ENCODE assay signal across 10 cellular contexts in genomic region chr4:128917781-128918180, GRCh38.
A peak's percentile ranks its signal among the peaks of the same experiment; 100 is the strongest.
DNase-seq lines count a peak whose midpoint lies in the region; ATAC-seq and TF ChIP-seq lines count a peak whose summit lies in the region.
"Had no signal": no experiment of that assay in that cellular context is flagged by ENCODE, and none has a peak within 500 bp of the region (broad histone marks: within the 10 kb centered on the region; RNA-seq: fewer than 3 reads in every experiment).

No MANE protein-coding gene starts in this region.

- H3K27ac ChIP-seq in spleen (peak overlapping the region in 7 of 8 donors; percentile 70 to 89 (median 73)), gastroesophageal sphincter (no peak overlapping the region)
- H3K27ac ChIP-seq: 22Rv1 had no signal

- TF ChIP-seq CTCF in spleen (IDR thresholded peaks at IDR 0.05 in 8 of 11, conservative IDR thresholded peaks at IDR 0.05 in 3 of 11) (no peak), gastroesophageal sphincter (IDR thresholded peaks at IDR 0.05) (no peak)

- no peaks in the 10 kb centered on the region for H3K9me3 ChIP-seq in spleen
- H3K9me3 ChIP-seq in gastroesophageal sphincter, result no peaks in the 10 kb centered on the region

- H3K4me1 ChIP-seq in spleen (peaks cover 0 to 45% (median 12%) of the 10 kb centered on the region in 6 donors), gastroesophageal sphincter (no peaks in the 10 kb centered on the region)

- TF ChIP-seq POLR2A in spleen (IDR thresholded peaks at IDR 0.05) (no peak), gastroesophageal sphincter (IDR thresholded peaks at IDR 0.05) (no peak)

- peak; percentile 79 for ATAC-seq in GM21825 (IDR thresholded peaks at IDR 0.05; ENCODE audit: unreplicated experiment)
- ATAC-seq in HG03558 (IDR thresholded peaks at IDR 0.05; ENCODE audit: extremely low read depth, unreplicated experiment), result peak; percentile 64
- ATAC-seq in gastroesophageal sphincter, result no peak

- DNase-seq in NOMO-1 (lab: John Stamatoyannopoulos, UW; ENCODE audit: unreplicated experiment in 2 of 2) (peak; percentile 13 to 37), NOMO-1 treated with dmso at 0.1 percent for 144 hours (lab: John Stamatoyannopoulos, UW; ENCODE audit: unreplicated experiment) (no peak), spleen (no peak), NCI-H446 (lab: John Stamatoyannopoulos, UW) (no peak), head of caudate nucleus (no peak)
- DNase-seq: NCI-H1694 treated with DMSO at 0.1 percent for 48 hours had no signal

- H3K4me3 ChIP-seq in spleen (peak overlapping the region in 1 of 8 donors; percentile 54), gastroesophageal sphincter (no peak overlapping the region)

- no peak for TF ChIP-seq EP300 in gastroesophageal sphincter (IDR thresholded peaks at IDR 0.05)

- intact Hi-C loops in spleen (cut with DNase I; ENCODE audit: low total_unique reads), result no loop called here
- intact Hi-C loops in head of caudate nucleus (cut with DNase I), result no loop called here

- H3K36me3 ChIP-seq in spleen, result no peaks in the 10 kb centered on the region
- no peaks in the 10 kb centered on the region for H3K36me3 ChIP-seq in gastroesophageal sphincter

- WGBS in spleen, 5 donors, result 16 to 34% (median 22%) methylated on average over 2 of the region's 2 CpGs
- WGBS in gastroesophageal sphincter (ENCODE audit: low coverage in 1 of 2), 2 donors, result 56 to 80% methylated on average over 1 to 2 of the region's 2 CpGs

- no peaks in the 10 kb centered on the region for H3K27me3 ChIP-seq in spleen (replicated peaks in 1 of 7)
- no peaks in the 10 kb centered on the region for H3K27me3 ChIP-seq in gastroesophageal sphincter

Comparison
In these comparisons a context has a peak if more than half of its experiments do, and no peak if none do; other contexts are left out.
1. DNase-seq: peak in NOMO-1 (2 of 2); none in NOMO-1 treated with dmso at 0.1 percent for 144 hours (single experiment), spleen (single experiment), NCI-H446 (0 of 2) and head of caudate nucleus (0 of 42).
2. H3K27ac ChIP-seq: peak in spleen (7 of 8); none in gastroesophageal sphincter (0 of 4).